In genomic region chr4:181595711-181596110, GRCh38 we compare ENCODE assay signal across 1 cellular context.
TF ChIP-seq lines count a peak whose summit lies in the region.

No MANE protein-coding gene starts in this region.

TF ChIP-seq in H1, 55 proteins besides CTCF, POLR2A, EP300 and RAD21:
- no peak for TF ChIP-seq SAP30 (IDR thresholded peaks at IDR 0.05; ENCODE audit: insufficient read depth, insufficient replicate concordance, low read length)
- TF ChIP-seq CREB1 (IDR thresholded peaks at IDR 0.05), result no peak
- no peak for TF ChIP-seq JUND (IDR thresholded peaks at IDR 0.05; ENCODE audit: low read length)
- no peak for TF ChIP-seq CBX5 (IDR thresholded peaks at IDR 0.05; ENCODE audit: low read depth, low read length)
- no peak for TF ChIP-seq TAF7 (optimal IDR thresholded peaks at IDR 0.05; ENCODE audit: borderline replicate concordance, low read depth, low read length)
- no peak for TF ChIP-seq TBP (IDR thresholded peaks at IDR 0.05; ENCODE audit: low read depth, low read length)
- no peak for TF ChIP-seq MAX (IDR thresholded peaks at IDR 0.05)
- TF ChIP-seq RFX5 (IDR thresholded peaks at IDR 0.05; ENCODE audit: borderline replicate concordance, low read depth, low read length), result no peak
- no peak for TF ChIP-seq SP1 (IDR thresholded peaks at IDR 0.05; ENCODE audit: low read depth, low read length)
- TF ChIP-seq EGR1 (IDR thresholded peaks at IDR 0.05; ENCODE audit: borderline replicate concordance, low read depth, low read length), result no peak
- no peak for TF ChIP-seq SUZ12 (IDR thresholded peaks at IDR 0.05; ENCODE audit: low read length)
- TF ChIP-seq CHD1 (IDR thresholded peaks at IDR 0.05; ENCODE audit: low read depth, low read length), result no peak
